Comparison of ENCODE assay signal across 12 cellular contexts in the genomic region with DNA sequence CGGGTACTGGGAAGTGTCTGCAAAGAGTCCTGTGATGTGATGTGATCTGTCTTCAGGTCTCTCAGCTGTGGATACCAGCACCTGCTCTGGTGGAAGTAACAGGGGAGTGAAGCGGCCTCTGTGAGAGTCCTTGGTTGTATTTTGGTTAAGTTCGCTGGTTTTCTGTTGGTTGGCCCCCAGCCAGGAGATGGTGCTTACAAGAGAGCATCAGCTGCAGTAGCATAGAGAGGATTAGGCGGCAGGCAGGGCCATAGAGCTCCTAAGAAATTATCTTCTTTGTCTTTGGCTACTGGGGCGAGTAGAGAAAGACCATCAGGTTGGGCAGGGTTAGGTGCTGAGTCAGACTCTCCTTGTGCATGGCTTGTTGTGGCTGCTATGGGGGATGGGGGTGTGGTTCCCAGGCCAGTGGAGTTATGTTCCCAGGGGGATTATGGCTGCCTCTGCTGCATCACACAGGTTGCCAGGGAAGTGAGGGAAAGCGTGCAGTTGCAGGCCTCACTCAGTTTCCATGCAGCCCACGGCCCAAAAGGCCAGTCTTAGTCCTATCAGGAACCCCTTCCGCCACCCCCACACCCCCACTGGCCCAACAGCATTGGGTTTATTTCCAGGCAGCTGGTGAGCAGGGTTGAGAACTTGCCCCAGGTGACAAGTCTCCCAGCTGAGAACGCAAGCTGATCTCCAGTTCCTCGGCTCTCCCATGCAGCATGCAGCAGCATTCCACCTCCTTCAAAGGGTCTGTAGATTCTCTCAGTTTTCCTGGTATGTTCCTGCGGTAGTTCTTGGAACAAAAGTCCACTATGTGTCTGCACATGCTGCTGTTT.
DNase-seq lines count a peak whose midpoint lies in the region; ATAC-seq, FAIRE-seq and TF ChIP-seq lines count a peak whose summit lies in the region.
"Had no signal": no experiment of that assay in that cellular context is flagged by ENCODE, and none has a peak within 500 bp of the region (broad histone marks: within the 10 kb centered on the region; RNA-seq: fewer than 3 reads in every experiment).

No MANE protein-coding gene starts in this region.

- peak; percentile 28 for FAIRE-seq in H1 (lab: Jason Lieb, UNC)
- FAIRE-seq: A549 had no signal

- TF ChIP-seq POLR2A in H1 (IDR thresholded peaks at IDR 0.05; ENCODE audit: control extremely low read depth in 1 of 2, low read depth in 2 of 2, low read length in 2 of 2): no peak

- intact Hi-C loops in posterior vena cava (cut with DNase I): no loop called here

- no peaks in the 10 kb centered on the region for H3K9me3 ChIP-seq in H1 (ENCODE audit: insufficient read depth in 2 of 2, low read depth in 1 of 2, low read length in 1 of 2)
- H3K9me3 ChIP-seq: A549, upper lobe of right lung had no signal

- no peaks in the 10 kb centered on the region for H3K79me1 ChIP-seq in H1 (ENCODE audit: low read depth, low read length)

- no peak overlapping the region for H2AK5ac ChIP-seq in H1 (ENCODE audit: low read depth, low read length)

- no peak overlapping the region for H2BK15ac ChIP-seq in H1 (ENCODE audit: low read length)

- CTCF ChIA-PET in H1 (lab: Charles Lee; ENCODE audit: partially characterized antibody): interaction anchor here (0.9 kb wide), 1 partner anchor 16 kb away, joined by 3 read pairs; no protein-coding TSS in a partner anchor

- TF ChIP-seq EP300 in H1 (IDR thresholded peaks at IDR 0.05; ENCODE audit: borderline replicate concordance in 1 of 2, low read depth in 2 of 2, low read length in 2 of 2): no peak

- H3K79me2 ChIP-seq in H1 (ENCODE audit: control insufficient read depth in 1 of 2, insufficient read depth in 2 of 2, low read length in 2 of 2): no peaks in the 10 kb centered on the region

- H3K27ac ChIP-seq in H1 (ENCODE audit: low read depth, low read length): no peak overlapping the region
- H3K27ac ChIP-seq: A549, upper lobe of right lung had no signal

- H3K36me3 ChIP-seq in H1 (ENCODE audit: control insufficient read depth in 2 of 4, insufficient read depth in 4 of 4, low read length in 3 of 4): peaks cover 0 to 16% (median 3%) of the 10 kb centered on the region in 4 experiments; a peak in 3 of 8 replicates

- H4K20me1 ChIP-seq in H1 (replicated peaks in 1 of 2; ENCODE audit: control insufficient read depth in 1 of 2, insufficient read depth in 2 of 2, low read length in 2 of 2): peaks cover 0 to 1% of the 10 kb centered on the region in 2 experiments

- POLR2A ChIA-PET in H1 (lab: Charles Lee; ENCODE audit: partially characterized antibody): no interaction called here

- no peak overlapping the region for H2BK120ac ChIP-seq in H1 (replicated peaks; ENCODE audit: low read depth, low read length)

- no peak for TF ChIP-seq RAD21 in H1 (IDR thresholded peaks at IDR 0.05 in 1 of 2, conservative IDR thresholded peaks at IDR 0.05 in 1 of 2; ENCODE audit: low read depth in 2 of 2, low read length in 2 of 2)

- no peak overlapping the region for H4K5ac ChIP-seq in H1 (ENCODE audit: insufficient read length, low read depth, low read length)

- H2BK20ac ChIP-seq in H1 (ENCODE audit: low read length): no peak overlapping the region

- H2BK5ac ChIP-seq in H1 (ENCODE audit: low read depth, low read length): no peak overlapping the region

- H3K9ac ChIP-seq in H1 (replicated peaks in 1 of 4; ENCODE audit: extremely low read depth in 1 of 4, low read depth in 3 of 4, low read length in 3 of 4): no peak overlapping the region

- H3K4me3 ChIP-seq in H1 (ENCODE audit: extremely low read depth in 1 of 4, insufficient read depth in 2 of 4, low read depth in 3 of 4, low read length in 4 of 4): no peak overlapping the region
- H3K4me3 ChIP-seq: A549, upper lobe of right lung had no signal

- H3K4me1 ChIP-seq in H1 (replicated peaks in 1 of 4; ENCODE audit: control insufficient read depth in 3 of 4, insufficient read depth in 4 of 4, low read length in 3 of 4): peaks cover 0 to 3% (median 0%) of the 10 kb centered on the region in 4 experiments; a peak in 2 of 7 replicates
- H3K4me1 ChIP-seq: A549, upper lobe of right lung had no signal

- 0 out of 2 replicates have a peak overlapping the region, but pooled peaks have one; percentile 27 for H2BK12ac ChIP-seq in H1 (ENCODE audit: low read depth, low read length)

- no peak overlapping the region; the same call in 1 of the 2 replicates for H3K18ac ChIP-seq in H1 (ENCODE audit: extremely low read depth, low read length)

- H2AFZ ChIP-seq in H1 (ENCODE audit: low read length): no peak overlapping the region

- no peak for TF ChIP-seq CTCF in H1 (IDR thresholded peaks at IDR 0.05; ENCODE audit: control extremely low read depth in 1 of 3, insufficient read depth in 1 of 3, low read depth in 1 of 3, low read length in 3 of 3)

- no peak overlapping the region for H3K14ac ChIP-seq in H1 (ENCODE audit: insufficient read length)

- H3K27me3 ChIP-seq in H1 (replicated peaks in 1 of 4; ENCODE audit: control insufficient read depth in 3 of 4, extremely low read depth in 1 of 4, insufficient read depth in 3 of 4, low read length in 3 of 4): no peaks in the 10 kb centered on the region
- H3K27me3 ChIP-seq: upper lobe of right lung had no signal

- H3K4me2 ChIP-seq in H1 (ENCODE audit: insufficient read depth in 1 of 2, low read depth in 2 of 2, low read length in 2 of 2): no peak overlapping the region
- H3K4me2 ChIP-seq: A549 had no signal

- no peaks in the 10 kb centered on the region for H3K23me2 ChIP-seq in H1 (ENCODE audit: low read depth, low read length)

- 91% methylated on average over 11 of the region's 11 CpGs; no CpG with 5 or more reads in 1 of the 2 experiments for WGBS in H1 (ENCODE audit: extremely low coverage in 1 of 2, insufficient coverage in 1 of 2, insufficient read length in 1 of 2, insufficient replicate concordance in 2 of 2, low coverage in 1 of 2, low lambda C conversion rate in 2 of 2, missing lambda C conversion rate in 1 of 2), 2 experiments

- H3K56ac ChIP-seq in H1 (replicated peaks; ENCODE audit: insufficient read length, low read depth, low read length): no peak overlapping the region

- H4K91ac ChIP-seq in H1 (replicated peaks; ENCODE audit: insufficient read length, low read length): no peak overlapping the region

- DNase-seq in NCI-H2107 treated with DMSO at 0.1 percent for 48 hours (lab: John Stamatoyannopoulos, UW; ENCODE audit: unreplicated experiment) (peak; percentile 10), NCI-H2107 (lab: John Stamatoyannopoulos, UW) (no peak), OCI-M1 (lab: John Stamatoyannopoulos, UW) (peak; percentile 39), H1 (ENCODE audit: low read depth in 1 of 2, low spot score in 2 of 2) (no peak), posterior vena cava (ENCODE audit: low spot score) (peak; percentile 71), NOMO-1 treated with DMSO at 0.1 percent for 48 hours (lab: John Stamatoyannopoulos, UW; ENCODE audit: unreplicated experiment) (no peak)
- no peak for DNase-seq in stimulated activated naive CD8-positive, alpha-beta T cell treated with anti-CD3 and anti-CD28 coated beads, Interleukin-15, Interleukin-2, amounts not matched to agents 100 U/mL and 50 U/mL, for 24 hours
- DNase-seq: NCI-H2081, nucleus accumbens, upper lobe of right lung had no signal

- H4K8ac ChIP-seq in H1 (ENCODE audit: extremely low read depth, insufficient read depth, low read length): no peak overlapping the region

- H3K23ac ChIP-seq in H1 (ENCODE audit: insufficient read length): no peak overlapping the region

- no peak overlapping the region for H3K4ac ChIP-seq in H1 (replicated peaks; ENCODE audit: insufficient read length, low read depth, low read length)

- ATAC-seq in HG02840 (IDR thresholded peaks at IDR 0.05; ENCODE audit: low FRiP score, unreplicated experiment): no peak
- ATAC-seq in stimulated activated naive CD8-positive, alpha-beta T cell treated with anti-CD3 and anti-CD28 coated beads, Interleukin-15, Interleukin-2, amounts not matched to agents 100 U/mL and 50 U/mL, for 24 hours: no peak
- ATAC-seq: A549, upper lobe of right lung had no signal

TF ChIP-seq in H1, 55 proteins besides CTCF, POLR2A, EP300 and RAD21 (continues in another document):
- TF ChIP-seq TAF1 (IDR thresholded peaks at IDR 0.05; ENCODE audit: low read depth, low read length) (no peak), SP4 (IDR thresholded peaks at IDR 0.05; ENCODE audit: low read length) (no peak)

Comparison
In these comparisons a context has a peak if more than half of its experiments do, and no peak if none do; other contexts are left out.
1. DNase-seq: peak in NCI-H2107 treated with DMSO at 0.1 percent for 48 hours (single experiment), OCI-M1 (single experiment) and posterior vena cava (single experiment); none in NCI-H2107 (single experiment), H1 (0 of 2), NOMO-1 treated with DMSO at 0.1 percent for 48 hours (single experiment) and stimulated activated naive CD8-positive, alpha-beta T cell treated with anti-CD3 and anti-CD28 coated beads, Interleukin-15, Interleukin-2, amounts not matched to agents 100 U/mL and 50 U/mL, for 24 hours (single experiment).